Comparison of ENCODE assay signal across 7 cellular contexts in genomic region chr14:50116986-50117385, GRCh38. TPM values are rescaled to one million over a fixed set of nuclear protein-coding genes. Genes with fewer than 3 reads are reported as not detected.
DNase-seq lines count a peak whose midpoint lies in the region; ATAC-seq and TF ChIP-seq lines count a peak whose summit lies in the region.

No MANE protein-coding gene starts in this region.

- peak overlapping the region; percentile 93 for H3K9ac ChIP-seq in HCT116 (ENCODE audit: low read length)
- peak overlapping the region; percentile 71 for H3K9ac ChIP-seq in SU-DHL-6 (ENCODE audit: low read length)
- peak overlapping the region; percentile 92 for H3K9ac ChIP-seq in smooth muscle cell (ENCODE audit: low read depth)

- no peaks in the 10 kb centered on the region for H3K27me3 ChIP-seq in HCT116 (ENCODE audit: insufficient read depth, low read length)
- no peaks in the 10 kb centered on the region for H3K27me3 ChIP-seq in SU-DHL-6 (ENCODE audit: low read length)
- H3K27me3 ChIP-seq in smooth muscle cell (ENCODE audit: low read depth), result no peaks in the 10 kb centered on the region

- H3K4me3 ChIP-seq in HCT116 (replicated peaks in 1 of 2; ENCODE audit: low read depth in 1 of 2, low read length in 2 of 2), result peak overlapping the region; percentile 76 to 90
- H3K4me3 ChIP-seq in SU-DHL-6 (ENCODE audit: insufficient read depth, low read length, poor library complexity, severe bottlenecking), result peak overlapping the region; percentile 43
- peak overlapping the region; percentile 83 for H3K4me3 ChIP-seq in smooth muscle cell

- H4K20me1 ChIP-seq in HCT116 (ENCODE audit: insufficient read depth) (no peaks in the 10 kb centered on the region), SU-DHL-6 (ENCODE audit: low read depth, low read length) (no peaks in the 10 kb centered on the region), smooth muscle cell (ENCODE audit: low read depth) (no peaks in the 10 kb centered on the region)

- no peaks in the 10 kb centered on the region for H3K27me3 Mint-ChIP-seq in glutamatergic neuron (ENCODE audit: unreplicated experiment)

- H3K4me1 Mint-ChIP-seq in glutamatergic neuron (ENCODE audit: low read depth, unreplicated experiment), result peaks cover 14% of the 10 kb centered on the region

- peaks cover 7 to 11% of the 10 kb centered on the region in 2 experiments for H3K4me1 ChIP-seq in HCT116 (ENCODE audit: control insufficient read depth in 1 of 2, insufficient read depth in 2 of 2, low read length in 2 of 2)
- H3K4me1 ChIP-seq in smooth muscle cell (ENCODE audit: low read depth), result peaks cover 10% of the 10 kb centered on the region

- BruUV-seq in HCT116 (replicated peaks; lab: Mats Ljungman, UMichigan), result TSS peak; percentile 100

- no peak for TF ChIP-seq RAD21 in HCT116 (IDR thresholded peaks at IDR 0.05; ENCODE audit: low read depth)

- H3K36me3 Mint-ChIP-seq in glutamatergic neuron (ENCODE audit: unreplicated experiment), result no peaks in the 10 kb centered on the region

- 21% methylated on average over 2 of the region's 2 CpGs for WGBS in smooth muscle cell (ENCODE audit: low lambda C conversion rate)

- POLR2A ChIA-PET in HCT116 (lab: Charles Lee), result interaction anchor here (0.8 to 1.4 kb wide), 3 partner anchors 9 to 254 kb away, joined by 3 to 4 read pairs (median 4); no protein-coding TSS in a partner anchor

- H3K4me2 ChIP-seq in HCT116 (ENCODE audit: low read length), result peak overlapping the region; percentile 86
- H3K4me2 ChIP-seq in SU-DHL-6 (ENCODE audit: low read depth, low read length, poor library complexity, severe bottlenecking), result peak overlapping the region; percentile 89
- H3K4me2 ChIP-seq in smooth muscle cell, result peak overlapping the region; percentile 83

- peaks cover 15 to 23% of the 10 kb centered on the region in 2 experiments for H3K36me3 ChIP-seq in HCT116 (ENCODE audit: control insufficient read depth in 1 of 2, insufficient read depth in 2 of 2, low read length in 2 of 2)
- peaks cover 22% of the 10 kb centered on the region for H3K36me3 ChIP-seq in SU-DHL-6 (ENCODE audit: low read length)
- no peaks in the 10 kb centered on the region for H3K36me3 ChIP-seq in smooth muscle cell (ENCODE audit: low read depth)

- H3K9me3 ChIP-seq in HCT116 (ENCODE audit: control insufficient read depth in 1 of 2, insufficient read depth in 1 of 2, low read depth in 1 of 2, low read length in 2 of 2), result no peaks in the 10 kb centered on the region
- H3K9me3 ChIP-seq in SU-DHL-6 (ENCODE audit: insufficient read depth, low read length), result no peaks in the 10 kb centered on the region
- H3K9me3 ChIP-seq in smooth muscle cell (replicated peaks; ENCODE audit: low read depth), result no peaks in the 10 kb centered on the region

- H3K9me3 Mint-ChIP-seq in glutamatergic neuron (ENCODE audit: unreplicated experiment), result peaks cover 9% of the 10 kb centered on the region

- peak overlapping the region; percentile 50 for H3K27ac ChIP-seq in HCT116 (ENCODE audit: low read depth, low read length)
- peak overlapping the region; percentile 86 for H3K27ac ChIP-seq in SU-DHL-6 (ENCODE audit: low read depth, low read length)
- peak overlapping the region; percentile 85 for H3K27ac ChIP-seq in smooth muscle cell (ENCODE audit: low read depth)

- peak overlapping the region; percentile 95 for H2AFZ ChIP-seq in HCT116 (ENCODE audit: low read depth, low read length, poor library complexity, severe bottlenecking)
- H2AFZ ChIP-seq in SU-DHL-6 (ENCODE audit: low read depth, low read length, severe bottlenecking), result peak overlapping the region; percentile 35
- peak overlapping the region; percentile 73 for H2AFZ ChIP-seq in smooth muscle cell (ENCODE audit: low read depth)

- peaks cover 41% of the 10 kb centered on the region for H3K79me2 ChIP-seq in HCT116 (ENCODE audit: insufficient read depth, low read length)
- H3K79me2 ChIP-seq in SU-DHL-6 (ENCODE audit: insufficient read depth, low read length), result peaks cover 39% of the 10 kb centered on the region
- peaks cover 30% of the 10 kb centered on the region for H3K79me2 ChIP-seq in smooth muscle cell (ENCODE audit: low read depth)

- CTCF ChIA-PET in HCT116 (lab: Charles Lee), result interaction anchor here (1.2 kb wide), 1 partner anchor 12 kb away, joined by 7 read pairs; no protein-coding TSS in a partner anchor

- no peaks in the 10 kb centered on the region for H3K9me2 ChIP-seq in HCT116 (ENCODE audit: insufficient read depth)
- H3K9me2 ChIP-seq in SU-DHL-6 (replicated peaks; ENCODE audit: insufficient read depth, low read length), result no peaks in the 10 kb centered on the region

- H3F3A ChIP-seq in SU-DHL-6 (ENCODE audit: insufficient read depth) (peaks cover 51% of the 10 kb centered on the region), smooth muscle cell (ENCODE audit: low read depth) (peaks cover 9% of the 10 kb centered on the region)

- peak overlapping the region; percentile 91 for H3K27ac Mint-ChIP-seq in glutamatergic neuron (ENCODE audit: unreplicated experiment)

- TF ChIP-seq POLR2A in HCT116 (IDR thresholded peaks at IDR 0.05; ENCODE audit: borderline replicate concordance, extremely low read depth, insufficient read depth, insufficient read length), result no peak

- H3K4me3 Mint-ChIP-seq in glutamatergic neuron (ENCODE audit: unreplicated experiment), result peak overlapping the region; percentile 94

- intact Hi-C loops in HCT116 (cut with micrococcal nuclease), result loop anchor here (5.0 kb wide), 1 partner anchor 495 kb away; the partner anchor contains the start of genes MGAT2 and RPL36AL

- RAD21 ChIA-PET in HCT116 (lab: Charles Lee; ENCODE audit: low non-redundant PET in 1 of 2, low total read pairs in 2 of 2, uncharacterized antibody in 2 of 2, unreplicated experiment in 2 of 2), result no interaction called here

- DNase-seq in HCT116 (ENCODE audit: low read depth, low spot score) (no peak), glutamatergic neuron (no peak), smooth muscle cell (lab: John Stamatoyannopoulos, UW; ENCODE audit: unreplicated experiment) (no peak)
- no peak for DNase-seq in stimulated activated naive CD4-positive, alpha-beta T cell (lab: John Stamatoyannopoulos, UW)
- no peak for DNase-seq in activated CD8-positive, alpha-beta memory T cell treated with anti-CD3 and anti-CD28 coated beads, Interleukin-2, amount 50 U/mL, for 4 hours

- ATAC-seq in HCT116 (no peak; the same call in 1 of the 2 replicates), GM21717 (IDR thresholded peaks at IDR 0.05; ENCODE audit: unreplicated experiment) (no peak)

- TF ChIP-seq CTCF in HCT116 (IDR thresholded peaks at IDR 0.05 in 2 of 3, conservative IDR thresholded peaks at IDR 0.05 in 1 of 3; ENCODE audit: borderline replicate concordance in 1 of 3, insufficient read depth in 1 of 3, low read depth in 2 of 3, low read length in 2 of 3), result no peak
- TF ChIP-seq CTCF in SU-DHL-6 (IDR thresholded peaks at IDR 0.05; ENCODE audit: insufficient read depth, low read length, poor library complexity, severe bottlenecking), result no peak
- TF ChIP-seq CTCF in glutamatergic neuron (IDR thresholded peaks at IDR 0.05; ENCODE audit: partially characterized antibody, unreplicated experiment), result no peak
- no peak for TF ChIP-seq CTCF in smooth muscle cell (IDR thresholded peaks at IDR 0.05; ENCODE audit: borderline replicate concordance, insufficient read depth, poor library complexity, severe bottlenecking)

TF ChIP-seq in HCT116, 20 proteins besides CTCF, POLR2A, EP300 and RAD21:
- TF ChIP-seq SP1 (IDR thresholded peaks at IDR 0.05; ENCODE audit: low read depth) (no peak), TCF7L2 (IDR thresholded peaks at IDR 0.05; ENCODE audit: borderline replicate concordance, extremely low read depth, insufficient read depth, insufficient read length) (no peak)
TF ChIP-seq in HCT116: peak in this region for 0.

RNA-seq across cellular contexts. Expression of gene VCPKMT, which starts 0.6 kb away (rescaled TPM):
- total RNA-seq in HCT116 (2021; ENCODE audit: unreplicated experiment), result 9.7 TPM
- 3.3 and 4.0 TPM in 2 replicates for polyA plus RNA-seq in HCT116 (2012)
- 12.9 TPM for total RNA-seq in glutamatergic neuron (ENCODE audit: unreplicated experiment)
- 13.0 and 22.6 TPM in 2 replicates for total RNA-seq in smooth muscle cell
- 15.6 and 17.0 TPM in 2 replicates for polyA plus RNA-seq in smooth muscle cell

Comparison
In these comparisons a context has a peak if more than half of its experiments do, and no peak if none do; other contexts are left out.
1. H2AFZ ChIP-seq: peak in every context shown above with its lines; median percentile 95 in HCT116; 73 in smooth muscle cell; 35 in SU-DHL-6.